8 cellular contexts compared by ENCODE assay signal in the genomic region with DNA sequence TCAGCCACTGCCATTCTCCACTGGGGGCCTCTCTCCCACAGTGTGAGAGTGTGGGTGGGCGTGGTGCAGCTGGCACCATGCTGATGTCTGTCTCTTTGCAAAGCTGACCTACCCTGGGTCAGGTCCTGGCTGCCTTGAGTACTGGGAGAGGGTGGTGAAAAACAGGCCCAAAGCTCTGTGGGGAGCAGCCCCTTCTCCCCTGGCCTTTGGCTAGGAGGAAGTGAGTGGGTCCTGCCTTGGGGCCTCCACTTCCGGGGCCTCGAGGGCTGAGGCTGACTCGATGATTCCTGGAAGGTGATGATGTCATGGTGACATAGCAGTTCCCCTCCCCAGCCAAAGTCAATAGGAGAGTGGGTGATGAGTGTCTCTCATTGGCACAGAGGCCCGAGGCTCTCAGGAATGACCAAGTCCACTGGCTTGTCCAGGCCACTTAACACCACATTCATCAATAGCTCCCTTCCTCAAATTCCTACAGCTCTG. TPM values are rescaled to one million over a fixed set of nuclear protein-coding genes. Genes with fewer than 3 reads are reported as not detected.
DNase-seq lines count a peak whose midpoint lies in the region; ATAC-seq and TF ChIP-seq lines count a peak whose summit lies in the region.

No MANE protein-coding gene starts in this region.

- no peak overlapping the region for H3K27ac Mint-ChIP-seq in CD4-positive, alpha-beta T cell
- H3K27ac Mint-ChIP-seq in WTC11 = no peak overlapping the region

- H3K36me3 Mint-ChIP-seq in CD4-positive, alpha-beta T cell (ENCODE audit: low read depth) = no peaks in the 10 kb centered on the region
- no peaks in the 10 kb centered on the region for H3K36me3 Mint-ChIP-seq in WTC11

- POLR2A ChIA-PET in CD4-positive, alpha-beta T cell (lab: Charles Lee) = interaction anchor here (1.5 to 4.2 kb wide), 5 partner anchors 18 to 107 kb away, joined by 5 to 22 read pairs (median 11); a partner anchor contains a TSS
- POLR2A ChIA-PET in WTC11 (lab: Charles Lee) = interaction anchor here (0.6 to 1.4 kb wide), 3 partner anchors 37 to 118 kb away, joined by 3 to 4 read pairs (median 3); no protein-coding TSS in a partner anchor

- no peak for TF ChIP-seq CTCF in CD4-positive, alpha-beta T cell (IDR thresholded peaks at IDR 0.05)
- no peak for TF ChIP-seq CTCF in WTC11 (IDR thresholded peaks at IDR 0.05)

- H3K4me3 Mint-ChIP-seq in CD4-positive, alpha-beta T cell = no peak overlapping the region
- no peak overlapping the region for H3K4me3 Mint-ChIP-seq in WTC11

- CTCF ChIA-PET in CD4-positive, alpha-beta T cell (lab: Charles Lee) = interaction anchor here (0.9 to 5.6 kb wide), 17 partner anchors 11 to 108 kb away, joined by 3 to 54 read pairs (median 5); a partner anchor contains a TSS
- CTCF ChIA-PET in WTC11 (lab: Charles Lee) = interaction anchor here (0.7 to 5.7 kb wide), 24 partner anchors 8 to 280 kb away, joined by 3 to 51 read pairs (median 8); a partner anchor contains a TSS

- H3K9me3 Mint-ChIP-seq in CD4-positive, alpha-beta T cell = no peaks in the 10 kb centered on the region
- H3K9me3 Mint-ChIP-seq in WTC11 = peaks cover 13% of the 10 kb centered on the region

- H3K27ac ChIP-seq in CD4-positive, alpha-beta T cell (ENCODE audit: low read depth, low read length) = no peak overlapping the region

- H3K27me3 Mint-ChIP-seq in CD4-positive, alpha-beta T cell = no peaks in the 10 kb centered on the region
- peaks cover 12% of the 10 kb centered on the region for H3K27me3 Mint-ChIP-seq in WTC11 (ENCODE audit: low read depth)

- ATAC-seq in left cardiac atrium (peak; percentile 16 to 44), WTC11 (no peak)
- no peak for ATAC-seq in CD4-positive, alpha-beta T cell (ENCODE audit: poor library complexity)

- H3K4me1 Mint-ChIP-seq in CD4-positive, alpha-beta T cell (ENCODE audit: low read depth) = peaks cover 32% of the 10 kb centered on the region
- H3K4me1 Mint-ChIP-seq in WTC11 = peaks cover 13% of the 10 kb centered on the region

- H3K27me3 ChIP-seq in CD4-positive, alpha-beta T cell (ENCODE audit: control insufficient read depth, insufficient read depth, low read length) = no peaks in the 10 kb centered on the region

- intact Hi-C loops in left cardiac atrium (cut with DNase I) = loop anchor here (5.0 to 10.0 kb wide), 6 partner anchors 34 to 617 kb away; a partner anchor contains a TSS
- intact Hi-C loops in CD4-positive, alpha-beta T cell (cut with DNase I, micrococcal nuclease) = loop anchor here (2.0 to 10.0 kb wide), 4 partner anchors 35 to 507 kb away; a partner anchor contains a TSS

- DNase-seq in activated naive CD4-positive, alpha-beta T cell treated with Interleukin-2 at 50 U/mL for 16 hours = peak; percentile 73
- DNase-seq in activated naive CD4-positive, alpha-beta T cell (lab: John Stamatoyannopoulos, UW) = no peak
- peak; percentile 85 for DNase-seq in activated CD8-positive, alpha-beta memory T cell treated with anti-CD3 and anti-CD28 coated beads, Interleukin-2, amount 50 U/mL, for 48 hours
- peak; percentile 61 for DNase-seq in left cardiac atrium
- DNase-seq in stimulated activated CD8-positive, alpha-beta memory T cell treated with anti-CD3 and anti-CD28 coated beads, Interleukin-15, amount 100 ng/mL, for 48 hours (ENCODE audit: low read depth in 2 of 2) = peak; percentile 74 to 79
- DNase-seq in CD4-positive, alpha-beta T cell = no peak
- DNase-seq in WTC11 (ENCODE audit: low spot score) = no peak
- no peak for DNase-seq in NCI-H2107 (lab: John Stamatoyannopoulos, UW)

- H3K9me3 ChIP-seq in CD4-positive, alpha-beta T cell (ENCODE audit: control insufficient read depth, low read length) = no peaks in the 10 kb centered on the region

TF ChIP-seq in WTC11, 78 proteins besides CTCF, POLR2A, EP300 and RAD21:
- TF ChIP-seq, protein P1, sequence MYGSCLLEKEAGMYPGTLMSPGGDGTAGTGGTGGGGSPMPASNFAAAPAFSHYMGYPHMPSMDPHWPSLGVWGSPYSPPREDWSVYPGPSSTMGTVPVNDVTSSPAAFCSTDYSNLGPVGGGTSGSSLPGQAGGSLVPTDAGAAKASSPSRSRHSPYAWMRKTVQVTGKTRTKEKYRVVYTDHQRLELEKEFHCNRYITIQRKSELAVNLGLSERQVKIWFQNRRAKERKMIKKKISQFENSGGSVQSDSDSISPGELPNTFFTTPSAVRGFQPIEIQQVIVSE (CRISPR knock-in tag; IDR thresholded peaks at IDR 0.05; ENCODE audit: borderline replicate concordance) = no peak

RNA-seq across cellular contexts. Expression of a gene that starts 53.0 kb away (rescaled TPM):
- 10 to 100 TPM; 15.7 to 25.0 TPM for total RNA-seq in left cardiac atrium
- total RNA-seq in CD4-positive, alpha-beta T cell = 10 to 100 TPM; 53.8 to 54.1 TPM
- 14.2 to 18.2 TPM (median 14.3 TPM) in 3 replicates for total RNA-seq in WTC11 (2021)

Comparison
In these comparisons a context has a peak if more than half of its experiments do, and no peak if none do; other contexts are left out.
1. DNase-seq: peak in activated naive CD4-positive, alpha-beta T cell treated with Interleukin-2 at 50 U/mL for 16 hours (single experiment), activated CD8-positive, alpha-beta memory T cell treated with anti-CD3 and anti-CD28 coated beads, Interleukin-2, amount 50 U/mL, for 48 hours (single experiment), left cardiac atrium (single experiment) and stimulated activated CD8-positive, alpha-beta memory T cell treated with anti-CD3 and anti-CD28 coated beads, Interleukin-15, amount 100 ng/mL, for 48 hours (2 of 2); none in activated naive CD4-positive, alpha-beta T cell (0 of 4), CD4-positive, alpha-beta T cell (0 of 10), WTC11 (single experiment) and NCI-H2107 (single experiment).
2. ATAC-seq: peak in left cardiac atrium (2 of 2); none in CD4-positive, alpha-beta T cell (single experiment) and WTC11 (single experiment).